Comparison of ENCODE assay signal across 27 cellular contexts in the genomic region with DNA sequence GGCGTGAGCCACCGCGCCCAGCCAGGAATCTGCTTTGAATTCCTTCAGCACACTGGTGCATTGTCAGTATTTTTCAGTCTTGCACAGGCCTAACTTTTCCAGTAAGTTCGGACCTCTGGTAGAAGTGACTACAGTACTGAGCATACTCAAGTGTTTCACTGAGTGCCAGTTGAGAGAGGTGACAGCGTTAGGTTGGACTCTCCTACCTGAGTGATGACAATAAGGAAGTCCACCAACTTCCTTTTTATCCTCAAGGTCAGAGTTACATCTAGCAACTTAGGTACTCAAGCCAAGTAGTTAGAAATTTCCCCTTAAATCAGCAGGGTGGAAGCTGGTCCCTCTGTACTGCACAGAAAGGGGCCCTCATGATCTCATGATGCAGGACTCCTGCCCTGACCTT.
"Had no signal": no experiment of that assay in that cellular context is flagged by ENCODE, and none has a peak within 500 bp of the region (broad histone marks: within the 10 kb centered on the region; RNA-seq: fewer than 3 reads in every experiment).

No MANE protein-coding gene starts in this region.

- ATAC-seq: activated CD4-positive, CD25-positive, alpha-beta regulatory T cell treated with anti-CD3 and anti-CD28 coated beads, Interleukin-2, amount 50 U/mL, for 24 hours; activated CD8-positive, alpha-beta T cell treated with anti-CD3 and anti-CD28 coated beads for 36 hours; activated T-cell treated with anti-CD3 and anti-CD28 coated beads, Interleukin-2, amount 50 U/mL, for 4 hours; activated T-helper 17 cell treated with anti-CD3 and anti-CD28 coated beads, Interleukin-2, amount 50 U/mL, for 72 hours; body of pancreas; gastroesophageal sphincter had no signal

- FAIRE-seq: endometrium, endothelial cell of umbilical vein had no signal

- H3K4me1 ChIP-seq: body of pancreas, colonic mucosa, esophagus squamous epithelium, gastroesophageal sphincter had no signal

- H3K36me3 ChIP-seq: colonic mucosa, esophagus squamous epithelium, gastroesophageal sphincter, WERI-Rb-1 had no signal

- DNase-seq: activated B cell treated with CpG ODN at 0.5 μM for 24 hours; activated CD4-positive, alpha-beta T cell treated with anti-CD3 and anti-CD28 coated beads for 48 hours; activated CD4-positive, alpha-beta T cell treated with anti-CD3 and anti-CD28 coated beads, Interleukin-2, amount 50 U/mL, for 1 hour; activated CD4-positive, alpha-beta T cell treated with anti-CD3 and anti-CD28 coated beads, Interleukin-2, amount 50 U/mL, for 48 hours; activated CD8-positive, alpha-beta memory T cell treated with anti-CD3 and anti-CD28 coated beads for 24 hours; activated CD8-positive, alpha-beta T cell treated with anti-CD3 and anti-CD28 coated beads for 36 hours; activated effector memory CD4-positive, alpha-beta T cell treated with Interleukin-2 at 50 U/mL for 16 hours; activated gamma-delta T cell treated with Interleukin-2 at 50 U/mL for 16 hours; activated naive CD4-positive, alpha-beta T cell treated with anti-CD3 and anti-CD28 coated beads, Interleukin-2, amount 50 U/mL, for 16 hours; activated naive CD4-positive, alpha-beta T cell treated with Interleukin-2 at 50 U/mL for 16 hours; activated T-cell treated with anti-CD3 and anti-CD28 coated beads, Interleukin-2, amount 50 U/mL, for 4 hours; amniotic stem cell; aorta; body of pancreas; central memory CD4-positive, alpha-beta T cell; cerebellar nuclear complex; colonic mucosa; effector CD8-positive, alpha-beta T cell; esophagus squamous epithelium; T-helper 9 cell; WERI-Rb-1 had no signal

- H3K27ac ChIP-seq: body of pancreas, colonic mucosa, epithelial cell of prostate, esophagus squamous epithelium, gastroesophageal sphincter, WERI-Rb-1 had no signal

- H3K4me3 ChIP-seq: body of pancreas, colonic mucosa, esophagus squamous epithelium, gastroesophageal sphincter had no signal

- H3K27me3 ChIP-seq: body of pancreas, colonic mucosa, esophagus squamous epithelium, gastroesophageal sphincter had no signal

- H3K9me3 ChIP-seq: body of pancreas, colonic mucosa, esophagus squamous epithelium, gastroesophageal sphincter had no signal
